1 cellular context compared by ENCODE assay signal in the genomic region with DNA sequence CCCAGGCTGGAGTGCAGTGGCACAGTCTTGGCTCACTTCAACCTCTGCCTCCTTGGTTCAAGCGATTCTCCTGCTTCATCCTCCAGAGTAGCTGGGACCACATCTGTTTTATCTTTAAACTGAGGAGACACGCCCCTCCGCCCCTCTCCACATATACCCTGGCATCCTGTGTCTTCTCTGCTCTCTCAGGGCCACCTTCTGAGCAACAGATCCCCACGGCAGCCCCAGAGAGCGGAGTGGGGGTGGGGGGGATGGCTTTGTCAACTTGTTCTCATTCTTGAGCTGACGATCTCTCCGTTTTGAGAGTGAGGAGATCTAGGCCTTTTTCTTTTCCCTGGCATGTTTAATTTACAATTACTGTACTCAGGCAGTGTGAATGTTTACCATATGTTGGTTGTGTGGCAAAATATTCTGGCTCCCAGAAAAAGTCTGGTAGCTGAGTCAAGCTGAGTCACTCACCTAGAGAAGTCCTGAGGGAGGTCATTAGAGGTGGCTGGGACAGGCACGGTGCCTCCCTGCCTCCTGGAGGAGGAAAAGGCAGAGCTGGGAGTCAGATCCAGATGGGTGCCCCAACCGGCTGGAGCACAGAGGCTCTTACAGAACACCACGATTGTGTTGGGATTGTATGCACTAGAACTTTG.
TF ChIP-seq lines count a peak whose summit lies in the region.

No MANE protein-coding gene starts in this region.

TF ChIP-seq in K562, 482 proteins besides CTCF, POLR2A, EP300 and RAD21 (continued from another document):
- peak; percentile 48; the same call in 1 of the 2 replicates for TF ChIP-seq JUN (IDR thresholded peaks at IDR 0.05; ENCODE audit: borderline replicate concordance, low read depth, low read length)
- no peak for TF ChIP-seq JUN (CRISPR knock-in tag; IDR thresholded peaks at IDR 0.05; ENCODE audit: borderline replicate concordance)
- no peak for TF ChIP-seq CBX3 (IDR thresholded peaks at IDR 0.05; ENCODE audit: borderline replicate concordance in 1 of 2, low read length in 2 of 2)
- 0 out of 2 replicates have a peak, but pooled peaks have one; percentile 12 for TF ChIP-seq MEF2D (tag; conservative IDR thresholded peaks at IDR 0.05; ENCODE audit: low read depth)
- TF ChIP-seq MTA2 (IDR thresholded peaks at IDR 0.05; ENCODE audit: low read depth), result no peak
- peak; percentile 89 for TF ChIP-seq FOSL1 (tag; conservative IDR thresholded peaks at IDR 0.05)
- no peak for TF ChIP-seq ZNF408 (CRISPR knock-in tag; IDR thresholded peaks at IDR 0.05; ENCODE audit: low read depth)
- TF ChIP-seq, protein P1, sequence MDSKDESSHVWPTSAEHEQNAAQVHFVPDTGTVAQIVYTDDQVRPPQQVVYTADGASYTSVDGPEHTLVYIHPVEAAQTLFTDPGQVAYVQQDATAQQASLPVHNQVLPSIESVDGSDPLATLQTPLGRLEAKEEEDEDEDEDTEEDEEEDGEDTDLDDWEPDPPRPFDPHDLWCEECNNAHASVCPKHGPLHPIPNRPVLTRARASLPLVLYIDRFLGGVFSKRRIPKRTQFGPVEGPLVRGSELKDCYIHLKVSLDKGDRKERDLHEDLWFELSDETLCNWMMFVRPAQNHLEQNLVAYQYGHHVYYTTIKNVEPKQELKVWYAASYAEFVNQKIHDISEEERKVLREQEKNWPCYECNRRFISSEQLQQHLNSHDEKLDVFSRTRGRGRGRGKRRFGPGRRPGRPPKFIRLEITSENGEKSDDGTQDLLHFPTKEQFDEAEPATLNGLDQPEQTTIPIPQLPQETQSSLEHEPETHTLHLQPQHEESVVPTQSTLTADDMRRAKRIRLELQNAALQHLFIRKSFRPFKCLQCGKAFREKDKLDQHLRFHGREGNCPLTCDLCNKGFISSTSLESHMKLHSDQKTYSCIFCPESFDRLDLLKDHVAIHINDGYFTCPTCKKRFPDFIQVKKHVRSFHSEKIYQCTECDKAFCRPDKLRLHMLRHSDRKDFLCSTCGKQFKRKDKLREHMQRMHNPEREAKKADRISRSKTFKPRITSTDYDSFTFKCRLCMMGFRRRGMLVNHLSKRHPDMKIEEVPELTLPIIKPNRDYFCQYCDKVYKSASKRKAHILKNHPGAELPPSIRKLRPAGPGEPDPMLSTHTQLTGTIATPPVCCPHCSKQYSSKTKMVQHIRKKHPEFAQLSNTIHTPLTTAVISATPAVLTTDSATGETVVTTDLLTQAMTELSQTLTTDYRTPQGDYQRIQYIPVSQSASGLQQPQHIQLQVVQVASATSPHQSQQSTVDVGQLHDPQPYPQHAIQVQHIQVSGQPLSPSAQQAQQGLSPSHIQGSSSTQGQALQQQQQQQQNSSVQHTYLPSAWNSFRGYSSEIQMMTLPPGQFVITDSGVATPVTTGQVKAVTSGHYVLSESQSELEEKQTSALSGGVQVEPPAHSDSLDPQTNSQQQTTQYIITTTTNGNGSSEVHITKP (IDR thresholded peaks at IDR 0.05; ENCODE audit: partially characterized antibody), result no peak
- TF ChIP-seq, protein P2, sequence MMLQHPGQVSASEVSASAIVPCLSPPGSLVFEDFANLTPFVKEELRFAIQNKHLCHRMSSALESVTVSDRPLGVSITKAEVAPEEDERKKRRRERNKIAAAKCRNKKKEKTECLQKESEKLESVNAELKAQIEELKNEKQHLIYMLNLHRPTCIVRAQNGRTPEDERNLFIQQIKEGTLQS (IDR thresholded peaks at IDR 0.05), result peak; percentile 41; the same call in 1 of the 2 replicates
- TF ChIP-seq, protein P2 (CRISPR knock-in tag; conservative IDR thresholded peaks at IDR 0.05), result no peak
- TF ChIP-seq MAFK (IDR thresholded peaks at IDR 0.05; ENCODE audit: low read length), result peak; percentile 33; the same call in 1 of the 2 replicates
- TF ChIP-seq ESRRA (IDR thresholded peaks at IDR 0.05; ENCODE audit: borderline replicate concordance, low read depth), result 0 out of 2 replicates have a peak, but pooled peaks have one; percentile 36
- peak; percentile 73; the same call in 1 of the 2 replicates for TF ChIP-seq JUND (IDR thresholded peaks at IDR 0.05; ENCODE audit: borderline replicate concordance, low read depth, low read length)
- no peak; the same call in 2 of the 3 replicates for TF ChIP-seq JUND (tag; IDR thresholded peaks at IDR 0.05; ENCODE audit: borderline replicate concordance, low read depth, low read length)
- peak; percentile 63 for TF ChIP-seq DPF2 (IDR thresholded peaks at IDR 0.05)
- TF ChIP-seq NFE2 (IDR thresholded peaks at IDR 0.05; ENCODE audit: low read depth), result peak; percentile 81
- no peak for TF ChIP-seq NEUROD1 (IDR thresholded peaks at IDR 0.05; ENCODE audit: borderline replicate concordance, low read depth, low read length, partially characterized antibody)
- peak; percentile 58 for TF ChIP-seq ZNF316 (IDR thresholded peaks at IDR 0.05)
- TF ChIP-seq SMARCC2 (IDR thresholded peaks at IDR 0.05; ENCODE audit: low read depth), result no peak
- no peak for TF ChIP-seq ERF (CRISPR knock-in tag; IDR thresholded peaks at IDR 0.05)
- TF ChIP-seq SMARCE1 (IDR thresholded peaks at IDR 0.05), result 0 out of 2 replicates have a peak, but pooled peaks have one; percentile 29
- peak; percentile 75 for TF ChIP-seq C11orf30 (IDR thresholded peaks at IDR 0.05; ENCODE audit: low read depth)
- TF ChIP-seq NR2C2 (CRISPR knock-in tag; IDR thresholded peaks at IDR 0.05), result no peak
- no peak for TF ChIP-seq NR2C2 (tag; IDR thresholded peaks at IDR 0.05)
- TF ChIP-seq PCBP1 (IDR thresholded peaks at IDR 0.05; ENCODE audit: low read depth, low read length, poor library complexity, severe bottlenecking), result no peak
- TF ChIP-seq MAFF (IDR thresholded peaks at IDR 0.05; ENCODE audit: low read length), result peak; percentile 47; the same call in 1 of the 2 replicates
- TF ChIP-seq ZNF134 (CRISPR knock-in tag; conservative IDR thresholded peaks at IDR 0.05), result no peak
- TF ChIP-seq, protein P3, sequence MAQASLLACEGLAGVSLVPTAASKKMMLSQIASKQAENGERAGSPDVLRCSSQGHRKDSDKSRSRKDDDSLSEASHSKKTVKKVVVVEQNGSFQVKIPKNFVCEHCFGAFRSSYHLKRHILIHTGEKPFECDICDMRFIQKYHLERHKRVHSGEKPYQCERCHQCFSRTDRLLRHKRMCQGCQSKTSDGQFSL (CRISPR knock-in tag; IDR thresholded peaks at IDR 0.05), result no peak
- TF ChIP-seq, protein P3 (tag; IDR thresholded peaks at IDR 0.05), result 0 out of 4 replicates have a peak, but pooled peaks of 1 of the 2 experiments have one; percentile 37
- TF ChIP-seq, protein P4, sequence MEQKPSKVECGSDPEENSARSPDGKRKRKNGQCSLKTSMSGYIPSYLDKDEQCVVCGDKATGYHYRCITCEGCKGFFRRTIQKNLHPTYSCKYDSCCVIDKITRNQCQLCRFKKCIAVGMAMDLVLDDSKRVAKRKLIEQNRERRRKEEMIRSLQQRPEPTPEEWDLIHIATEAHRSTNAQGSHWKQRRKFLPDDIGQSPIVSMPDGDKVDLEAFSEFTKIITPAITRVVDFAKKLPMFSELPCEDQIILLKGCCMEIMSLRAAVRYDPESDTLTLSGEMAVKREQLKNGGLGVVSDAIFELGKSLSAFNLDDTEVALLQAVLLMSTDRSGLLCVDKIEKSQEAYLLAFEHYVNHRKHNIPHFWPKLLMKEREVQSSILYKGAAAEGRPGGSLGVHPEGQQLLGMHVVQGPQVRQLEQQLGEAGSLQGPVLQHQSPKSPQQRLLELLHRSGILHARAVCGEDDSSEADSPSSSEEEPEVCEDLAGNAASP (IDR thresholded peaks at IDR 0.05), result peak; percentile 41; the same call in 1 of the 2 replicates
- TF ChIP-seq, protein P5, sequence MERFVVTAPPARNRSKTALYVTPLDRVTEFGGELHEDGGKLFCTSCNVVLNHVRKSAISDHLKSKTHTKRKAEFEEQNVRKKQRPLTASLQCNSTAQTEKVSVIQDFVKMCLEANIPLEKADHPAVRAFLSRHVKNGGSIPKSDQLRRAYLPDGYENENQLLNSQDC (CRISPR knock-in tag; IDR thresholded peaks at IDR 0.05), result no peak
